32 cellular contexts compared by ENCODE assay signal in the genomic region with DNA sequence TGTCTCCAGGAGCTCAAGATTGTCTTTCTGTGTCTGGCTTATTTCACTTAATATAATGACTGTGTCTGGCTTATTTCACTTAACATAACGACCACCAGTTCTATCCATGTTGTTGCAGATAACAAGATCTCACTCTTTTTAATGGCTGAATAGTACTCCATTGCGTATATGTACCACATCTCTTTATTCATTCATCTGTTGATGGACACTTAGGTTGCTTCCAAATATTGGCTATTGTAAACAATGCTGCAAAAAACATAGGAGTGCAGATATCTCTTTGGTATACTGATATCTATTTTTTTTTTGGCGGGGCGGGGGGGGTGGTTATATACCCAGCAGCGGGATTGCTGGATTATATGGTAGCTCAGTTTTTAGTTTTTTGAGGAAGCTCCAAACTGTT.
"Had no signal": no experiment of that assay in that cellular context is flagged by ENCODE, and none has a peak within 500 bp of the region (broad histone marks: within the 10 kb centered on the region; RNA-seq: fewer than 3 reads in every experiment).

No MANE protein-coding gene starts in this region.

- H3K27ac Mint-ChIP-seq: activated CD4-positive, alpha-beta memory T cell treated with anti-CD3 and anti-CD28 coated beads for 36 hours; activated CD4-positive, alpha-beta T cell treated with anti-CD3 and anti-CD28 coated beads for 36 hours; activated CD4-positive, alpha-beta T cell treated with anti-CD3 and anti-CD28 coated beads, Interleukin-2, amount 10 ng/mL, durations not matched to agents 24 days and 14 days; activated CD8-positive, alpha-beta memory T cell treated with anti-CD3 and anti-CD28 coated beads, Interleukin-2, amount 10 ng/mL, durations not matched to agents 7 days and 5 days; activated CD8-positive, alpha-beta T cell treated with anti-CD3 and anti-CD28 coated beads, Interleukin-2, amount 10 ng/mL, durations not matched to agents 7 days and 5 days; activated naive CD4-positive, alpha-beta T cell treated with anti-CD3 and anti-CD28 coated beads for 36 hours; activated naive CD4-positive, alpha-beta T cell treated with anti-CD3 and anti-CD28 coated beads, Interleukin-2, amount 50 U/mL, for 24 hours; activated naive CD8-positive, alpha-beta T cell treated with anti-CD3 and anti-CD28 coated beads, Interleukin-2, amount 10 ng/mL, durations not matched to agents 7 days and 5 days; activated T-helper 1 cell treated with anti-CD3 and anti-CD28 coated beads, Interleukin-12 subunit alpha, Interleukin-12 subunit beta, Interleukin-2, Interleukin-4 antibody, amounts not matched to agents 30 ng/mL and 10 ng/mL and 1 ng/mL, durations not matched to agents 14 hours and 24 hours and 36 hours; activated T-helper 2 cell treated with anti-CD3 and anti-CD28 coated beads, Interferon-gamma antibody, Interleukin-2, Interleukin-4, amounts not matched to agents 10 μg/mL and 5 μg/mL and 100 μg/mL, durations not matched to agents 14 hours and 24 hours and 36 hours; brain; dendritic cell treated with granulocyte-macrophage colony-stimulating factor and Interleukin-4, amounts not matched to agents 40 ng/mL and 50 ng/mL, for 4 days; endodermal cell had no signal

- H3K4me1 Mint-ChIP-seq: activated CD4-positive, alpha-beta T cell treated with anti-CD3 and anti-CD28 coated beads, Interleukin-2, amount 10 ng/mL, durations not matched to agents 24 days and 14 days; activated CD8-positive, alpha-beta memory T cell treated with anti-CD3 and anti-CD28 coated beads, Interleukin-2, amount 10 ng/mL, durations not matched to agents 7 days and 5 days; activated naive CD8-positive, alpha-beta T cell treated with anti-CD3 and anti-CD28 coated beads, Interleukin-2, amount 10 ng/mL, durations not matched to agents 7 days and 5 days; brain had no signal

- H3K9me3 ChIP-seq: breast epithelium had no signal

- H3K27me3 ChIP-seq: breast epithelium, cardiac muscle cell, dorsolateral prefrontal cortex had no signal

- H3K36me3 ChIP-seq: breast epithelium, cardiac muscle cell had no signal

- H3K9me3 Mint-ChIP-seq: activated CD4-positive, alpha-beta T cell treated with anti-CD3 and anti-CD28 coated beads, Interleukin-2, amount 10 ng/mL, durations not matched to agents 24 days and 14 days; activated T-helper 1 cell treated with anti-CD3 and anti-CD28 coated beads, Interleukin-12 subunit alpha, Interleukin-12 subunit beta, Interleukin-2, Interleukin-4 antibody, amounts not matched to agents 30 ng/mL and 10 ng/mL and 1 ng/mL, durations not matched to agents 14 hours and 24 hours and 36 hours had no signal

- H3K4me3 Mint-ChIP-seq: activated CD4-positive, alpha-beta memory T cell treated with anti-CD3 and anti-CD28 coated beads for 36 hours; activated CD4-positive, alpha-beta T cell treated with anti-CD3 and anti-CD28 coated beads for 36 hours; activated CD4-positive, alpha-beta T cell treated with anti-CD3 and anti-CD28 coated beads, Interleukin-2, amount 10 ng/mL, durations not matched to agents 24 days and 14 days; activated CD8-positive, alpha-beta memory T cell treated with anti-CD3 and anti-CD28 coated beads, Interleukin-2, amount 10 ng/mL, durations not matched to agents 7 days and 5 days; activated CD8-positive, alpha-beta T cell treated with anti-CD3 and anti-CD28 coated beads, Interleukin-2, amount 10 ng/mL, durations not matched to agents 7 days and 5 days; activated naive CD4-positive, alpha-beta T cell treated with anti-CD3 and anti-CD28 coated beads for 36 hours; activated naive CD4-positive, alpha-beta T cell treated with anti-CD3 and anti-CD28 coated beads, Interleukin-2, amount 50 U/mL, for 24 hours; activated naive CD8-positive, alpha-beta T cell treated with anti-CD3 and anti-CD28 coated beads, Interleukin-2, amount 10 ng/mL, durations not matched to agents 7 days and 5 days; activated T-helper 1 cell treated with anti-CD3 and anti-CD28 coated beads, Interleukin-12 subunit alpha, Interleukin-12 subunit beta, Interleukin-2, Interleukin-4 antibody, amounts not matched to agents 30 ng/mL and 10 ng/mL and 1 ng/mL, durations not matched to agents 14 hours and 24 hours and 36 hours; brain; central memory CD8-positive, alpha-beta T cell; dendritic cell treated with granulocyte-macrophage colony-stimulating factor and Interleukin-4, amounts not matched to agents 40 ng/mL and 50 ng/mL, for 4 days; endodermal cell had no signal

- H3K27me3 Mint-ChIP-seq: activated CD4-positive, alpha-beta memory T cell treated with anti-CD3 and anti-CD28 coated beads for 36 hours; activated CD4-positive, alpha-beta T cell treated with anti-CD3 and anti-CD28 coated beads for 36 hours; activated CD4-positive, alpha-beta T cell treated with anti-CD3 and anti-CD28 coated beads, Interleukin-2, amount 10 ng/mL, durations not matched to agents 24 days and 14 days; activated CD8-positive, alpha-beta memory T cell treated with anti-CD3 and anti-CD28 coated beads, Interleukin-2, amount 10 ng/mL, durations not matched to agents 7 days and 5 days; activated naive CD4-positive, alpha-beta T cell treated with anti-CD3 and anti-CD28 coated beads, Interleukin-2, amount 50 U/mL, for 24 hours; activated naive CD8-positive, alpha-beta T cell treated with anti-CD3 and anti-CD28 coated beads, Interleukin-2, amount 10 ng/mL, durations not matched to agents 7 days and 5 days; central memory CD8-positive, alpha-beta T cell; dendritic cell treated with granulocyte-macrophage colony-stimulating factor and Interleukin-4, amounts not matched to agents 40 ng/mL and 50 ng/mL, for 4 days had no signal

- H3K27ac ChIP-seq: breast epithelium, cardiac muscle cell, coronary artery, dorsolateral prefrontal cortex had no signal

- ATAC-seq: activated CD4-positive, alpha-beta T cell treated with anti-CD3 and anti-CD28 coated beads for 36 hours; activated CD8-positive, alpha-beta memory T cell treated with anti-CD3 and anti-CD28 coated beads, Interleukin-2, amount 10 ng/mL, durations not matched to agents 7 days and 5 days; activated CD8-positive, alpha-beta T cell treated with anti-CD3 and anti-CD28 coated beads, Interleukin-2, amount 10 ng/mL, durations not matched to agents 7 days and 5 days; esophagus mucosa had no signal

- H3K4me3 ChIP-seq: breast epithelium, cardiac muscle cell, coronary artery, dorsolateral prefrontal cortex had no signal

- DNase-seq: activated CD4-positive, alpha-beta memory T cell treated with anti-CD3 and anti-CD28 coated beads for 36 hours; activated CD4-positive, alpha-beta T cell treated with anti-CD3 and anti-CD28 coated beads for 36 hours; activated CD4-positive, alpha-beta T cell treated with anti-CD3 and anti-CD28 coated beads, Interleukin-2, amount 10 ng/mL, durations not matched to agents 24 days and 14 days; activated CD4-positive, CD25-positive, alpha-beta regulatory T cell; activated CD4-positive, CD25-positive, alpha-beta regulatory T cell treated with anti-CD3 and anti-CD28 coated beads, Interleukin-2, amount 50 U/mL, for 72 hours; activated CD8-positive, alpha-beta memory T cell treated with anti-CD3 and anti-CD28 coated beads, Interleukin-2, amount 10 ng/mL, durations not matched to agents 7 days and 5 days; activated CD8-positive, alpha-beta memory T cell treated with anti-CD3 and anti-CD28 coated beads, Interleukin-2, amount 50 U/mL, for 4 hours; activated CD8-positive, alpha-beta T cell treated with anti-CD3 and anti-CD28 coated beads, Interleukin-2, amount 10 ng/mL, durations not matched to agents 7 days and 5 days; activated effector memory CD4-positive, alpha-beta T cell treated with anti-CD3 and anti-CD28 coated beads, Interleukin-2, amount 50 U/mL, for 16 hours; activated naive CD4-positive, alpha-beta T cell treated with anti-CD3 and anti-CD28 coated beads for 36 hours; activated naive CD8-positive, alpha-beta T cell treated with anti-CD3 and anti-CD28 coated beads, Interleukin-2, amount 10 ng/mL, durations not matched to agents 7 days and 5 days; activated T-cell treated with anti-CD3 and anti-CD28 coated beads, Interleukin-2, amount 50 U/mL, for 1 hour; activated T-cell treated with anti-CD3 and anti-CD28 coated beads, Interleukin-2, amount 50 U/mL, for 48 hours; amniotic stem cell; aorta; dorsolateral prefrontal cortex; effector memory CD4-positive, alpha-beta T cell; endodermal cell; foreskin fibroblast; head of caudate nucleus; hippocampal formation; T-helper 2 cell had no signal

- H3K4me1 ChIP-seq: breast epithelium had no signal
